In genomic region chrX:132292753-132293152, GRCh38 we compare ENCODE assay signal across 8 cellular contexts.
DNase-seq lines count a peak whose midpoint lies in the region; ATAC-seq, FAIRE-seq and TF ChIP-seq lines count a peak whose summit lies in the region.

No MANE protein-coding gene starts in this region.

- H3K4me3 ChIP-seq in CD4-positive, CD25-positive, alpha-beta regulatory T cell (ENCODE audit: low read depth, low read length), result no peak overlapping the region
- H3K4me3 ChIP-seq in mammary epithelial cell (replicated peaks in 1 of 3; ENCODE audit: insufficient read depth in 1 of 3, low read depth in 2 of 3, low read length in 3 of 3) (no peak overlapping the region), kidney (ENCODE audit: low read length in 2 of 2) (no peak overlapping the region), thyroid gland (replicated peaks in 1 of 3) (no peak overlapping the region)

- H3K27me3 ChIP-seq in CD4-positive, CD25-positive, alpha-beta regulatory T cell (ENCODE audit: control insufficient read depth, insufficient read depth, low read length), result no peaks in the 10 kb centered on the region
- no peaks in the 10 kb centered on the region for H3K27me3 ChIP-seq in mammary epithelial cell (ENCODE audit: insufficient read depth, low read length)
- H3K27me3 ChIP-seq in thyroid gland, result no peaks in the 10 kb centered on the region

- no peak overlapping the region for H3K27ac ChIP-seq in CD4-positive, CD25-positive, alpha-beta regulatory T cell (ENCODE audit: insufficient read depth, low read length, poor library complexity, severe bottlenecking)
- no peak overlapping the region for H3K27ac ChIP-seq in mammary epithelial cell (ENCODE audit: insufficient read depth, low read depth, low read length)
- no peak overlapping the region for H3K27ac ChIP-seq in kidney (ENCODE audit: low read depth in 2 of 2, low read length in 2 of 2)
- no peak overlapping the region for H3K27ac ChIP-seq in thyroid gland

- no peaks in the 10 kb centered on the region for H4K20me1 ChIP-seq in mammary epithelial cell (ENCODE audit: insufficient read depth, low read length)

- H3K36me3 Mint-ChIP-seq in CD4-positive, CD25-positive, alpha-beta regulatory T cell, result no peaks in the 10 kb centered on the region

- no peak overlapping the region for H3K27ac Mint-ChIP-seq in CD4-positive, CD25-positive, alpha-beta regulatory T cell

- no peaks in the 10 kb centered on the region for H3K4me1 ChIP-seq in CD4-positive, CD25-positive, alpha-beta regulatory T cell (ENCODE audit: control insufficient read depth, insufficient read depth, low read length, poor library complexity, severe bottlenecking)
- H3K4me1 ChIP-seq in mammary epithelial cell (ENCODE audit: insufficient read depth, low read length) (no peaks in the 10 kb centered on the region), kidney (ENCODE audit: control insufficient read depth in 1 of 2, insufficient read depth in 1 of 2, low read depth in 1 of 2, low read length in 2 of 2) (no peaks in the 10 kb centered on the region), thyroid gland (no peaks in the 10 kb centered on the region)

- H3K9me3 ChIP-seq in CD4-positive, CD25-positive, alpha-beta regulatory T cell (ENCODE audit: control insufficient read depth in 2 of 2, low read length in 2 of 2), result no peaks in the 10 kb centered on the region
- no peaks in the 10 kb centered on the region for H3K9me3 ChIP-seq in mammary epithelial cell (replicated peaks; ENCODE audit: insufficient read depth, low read length)
- no peaks in the 10 kb centered on the region for H3K9me3 ChIP-seq in kidney (ENCODE audit: control insufficient read depth in 1 of 2, low read length in 2 of 2)
- no peaks in the 10 kb centered on the region for H3K9me3 ChIP-seq in thyroid gland

- CTCF ChIA-PET in mammary epithelial cell (lab: Charles Lee; ENCODE audit: low non-redundant PET), result interaction anchor here (0.5 to 1.3 kb wide), 5 partner anchors 22 to 339 kb away, joined by 3 to 8 read pairs (median 4); no protein-coding TSS in a partner anchor

- no peaks in the 10 kb centered on the region for H3K79me2 ChIP-seq in mammary epithelial cell (ENCODE audit: insufficient read depth, low read length)

- no peak for TF ChIP-seq POLR2A in thyroid gland (IDR thresholded peaks at IDR 0.05)

- intact Hi-C loops in mammary epithelial cell (cut with micrococcal nuclease), result loop anchor here (1.0 to 10.0 kb wide), 5 partner anchors 65 to 448 kb away; no protein-coding TSS in a partner anchor
- intact Hi-C loops in kidney (cut with DNase I), result loop anchor here (10.0 kb wide), 1 partner anchor 322 kb away; no protein-coding TSS in a partner anchor
- intact Hi-C loops in thyroid gland (cut with DNase I), result no loop called here

- no peak overlapping the region for H3K9ac ChIP-seq in mammary epithelial cell (ENCODE audit: insufficient read depth, low read length)
- peak overlapping the region in 1 of 2 donors; percentile 26 for H3K9ac ChIP-seq in kidney (ENCODE audit: low read length in 2 of 2)

- ATAC-seq in CD4-positive, CD25-positive, alpha-beta regulatory T cell (ENCODE audit: low read depth in 2 of 2), result no peak
- ATAC-seq in GM19372 (IDR thresholded peaks at IDR 0.05; ENCODE audit: low read depth, unreplicated experiment), result peak; percentile 49
- ATAC-seq in HG02763 (IDR thresholded peaks at IDR 0.05; ENCODE audit: unreplicated experiment), result no peak
- no peak for ATAC-seq in HG03097 (IDR thresholded peaks at IDR 0.05; ENCODE audit: low FRiP score, unreplicated experiment)

- WGBS in mammary epithelial cell (ENCODE audit: low coverage, missing lambda C conversion rate), result 0% methylated on average over 4 of the region's 4 CpGs
- 0 to 6% methylated on average over 4 of the region's 4 CpGs for WGBS in thyroid gland, 2 donors

- no peaks in the 10 kb centered on the region for H3K36me3 ChIP-seq in CD4-positive, CD25-positive, alpha-beta regulatory T cell (ENCODE audit: control insufficient read depth, insufficient read depth, low read length)
- H3K36me3 ChIP-seq in mammary epithelial cell (ENCODE audit: insufficient read depth, low read length), result no peaks in the 10 kb centered on the region
- no peaks in the 10 kb centered on the region for H3K36me3 ChIP-seq in kidney (ENCODE audit: control insufficient read depth in 1 of 2, insufficient read depth in 2 of 2, low read length in 2 of 2)
- H3K36me3 ChIP-seq in thyroid gland, result no peaks in the 10 kb centered on the region

- TF ChIP-seq CTCF in mammary epithelial cell (conservative IDR thresholded peaks at IDR 0.05 in 1 of 2, IDR thresholded peaks at IDR 0.05 in 1 of 2; ENCODE audit: extremely low read depth in 1 of 2, insufficient read depth in 1 of 2, low read depth in 1 of 2, low read length in 2 of 2) (peak; percentile 52 to 75), kidney (IDR thresholded peaks at IDR 0.05; ENCODE audit: borderline replicate concordance, extremely low read depth, insufficient read depth) (peak; percentile 61), thyroid gland (IDR thresholded peaks at IDR 0.05) (peak in 5 of 6 experiments; percentile 26 to 61 (median 61))

- H2AFZ ChIP-seq in mammary epithelial cell (ENCODE audit: low read depth, low read length), result no peak overlapping the region

- no peak overlapping the region for H3K4me3 Mint-ChIP-seq in CD4-positive, CD25-positive, alpha-beta regulatory T cell

- peaks cover 0 to 4% (median 0%) of the 10 kb centered on the region in 7 donors for H3K9me3 Mint-ChIP-seq in CD4-positive, CD25-positive, alpha-beta regulatory T cell

- no peaks in the 10 kb centered on the region for H3K4me1 Mint-ChIP-seq in CD4-positive, CD25-positive, alpha-beta regulatory T cell

- peak in 2 of 3 donors; percentile 38 to 55 for DNase-seq in CD4-positive, CD25-positive, alpha-beta regulatory T cell
- DNase-seq in LoVo (ENCODE audit: low spot score) (peak; percentile 36), mammary epithelial cell (peak; percentile 49), kidney (no peak), thyroid gland (peak; percentile 8 to 24)

- dilution Hi-C loops in mammary epithelial cell (cut with HindIII; ENCODE audit: low sequenced_read_pairs), result no loop called here

- BruUV-seq in mammary epithelial cell (replicated peaks; lab: Mats Ljungman, UMichigan), result no TSS peak

- peak; percentile 96 for FAIRE-seq in kidney (lab: Jason Lieb, UNC)

- in situ Hi-C loops in mammary epithelial cell (cut with MboI; ENCODE audit: low sequenced_read_pairs in 2 of 2), result loop anchor here (10.0 kb wide), 1 partner anchor 302 kb away; no protein-coding TSS in a partner anchor

- no peak overlapping the region for H3K4me2 ChIP-seq in mammary epithelial cell (ENCODE audit: insufficient read depth, low read depth, low read length)

- no peaks in the 10 kb centered on the region for H3K27me3 Mint-ChIP-seq in CD4-positive, CD25-positive, alpha-beta regulatory T cell
